ENCODE assay signal across 7 cellular contexts in the genomic region with DNA sequence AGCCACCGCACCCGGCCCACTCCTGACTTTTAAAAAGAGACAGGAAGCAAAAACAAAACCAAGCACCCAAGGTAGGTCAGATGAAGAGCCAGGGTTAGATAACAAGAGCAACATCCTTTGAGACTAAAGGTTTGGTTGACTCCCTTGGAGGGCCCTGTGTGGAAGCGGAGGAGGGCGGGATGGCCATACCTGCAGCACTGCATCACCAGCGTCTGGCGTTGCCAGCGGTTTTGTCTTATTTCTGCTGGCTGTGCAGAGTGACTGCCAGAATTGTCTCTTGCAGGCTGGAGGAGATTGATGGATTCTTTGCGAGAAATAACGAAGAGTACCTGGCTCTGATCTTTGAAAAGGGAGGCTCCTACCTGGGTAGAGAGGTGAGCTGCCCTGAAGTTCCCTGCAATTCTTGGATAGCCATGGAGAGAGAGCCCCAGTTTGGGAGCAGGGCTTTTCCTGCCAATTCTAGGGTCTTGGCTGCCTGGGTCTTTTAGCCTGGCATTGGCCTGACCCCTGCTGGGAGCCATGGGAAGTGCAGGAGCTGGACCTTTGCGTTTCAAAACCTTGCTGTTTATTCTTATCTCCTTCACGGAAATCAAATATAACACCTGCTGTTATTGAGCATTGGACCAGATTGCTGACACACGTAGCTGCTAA. TPM values are rescaled to one million over a fixed set of nuclear protein-coding genes. Genes with fewer than 3 reads are reported as not detected.
DNase-seq lines count a peak whose midpoint lies in the region; ATAC-seq, FAIRE-seq and TF ChIP-seq lines count a peak whose summit lies in the region.

No MANE protein-coding gene starts in this region.

- peak; percentile 96 for TF ChIP-seq RAD21 in SK-N-SH (IDR thresholded peaks at IDR 0.05; ENCODE audit: low read length)

- H3K36me3 ChIP-seq in SK-N-SH (replicated peaks in 1 of 2; ENCODE audit: control insufficient read depth in 1 of 2, insufficient read depth in 2 of 2, low read length in 1 of 2), result peaks cover 23 to 44% of the 10 kb centered on the region in 2 experiments
- peaks cover 0 to 48% (median 10%) of the 10 kb centered on the region in 9 donors for H3K36me3 ChIP-seq in heart right ventricle
- H3K36me3 ChIP-seq in sigmoid colon, result peaks cover 0 to 20% (median 7%) of the 10 kb centered on the region in 4 donors

- H3K4me1 ChIP-seq in SK-N-SH (ENCODE audit: control insufficient read depth in 1 of 2, insufficient read depth in 2 of 2, low read depth in 1 of 2, low read length in 1 of 2) (peaks cover 0 to 12% of the 10 kb centered on the region in 2 experiments; a peak in 1 of 4 replicates), heart right ventricle (peaks cover 6 to 30% (median 21%) of the 10 kb centered on the region in 9 donors), sigmoid colon (peaks cover 0 to 11% (median 10%) of the 10 kb centered on the region in 4 donors)

- H3K79me2 ChIP-seq in SK-N-SH (ENCODE audit: insufficient read depth), result no peaks in the 10 kb centered on the region

- TF ChIP-seq CTCF in GM10248 (IDR thresholded peaks at IDR 0.05; ENCODE audit: control extremely low read depth, extremely low read depth, low read depth, missing control alignments) (peak; percentile 82), SK-N-SH (IDR thresholded peaks at IDR 0.05) (peak; percentile 97), heart right ventricle (IDR thresholded peaks at IDR 0.05) (peak; percentile 91 to 97 (median 96)), sigmoid colon (IDR thresholded peaks at IDR 0.05) (peak; percentile 84 to 94 (median 91))

- no peak overlapping the region for H3K27ac ChIP-seq in SK-N-SH (ENCODE audit: low read depth in 2 of 2, low read length in 1 of 2)
- no peak overlapping the region for H3K27ac ChIP-seq in heart right ventricle
- no peak overlapping the region for H3K27ac ChIP-seq in sigmoid colon

- TF ChIP-seq EP300 in SK-N-SH (IDR thresholded peaks at IDR 0.05; ENCODE audit: borderline replicate concordance in 1 of 2, low read depth in 1 of 2, low read length in 1 of 2) (no peak), sigmoid colon (IDR thresholded peaks at IDR 0.05) (no peak)

- H3K9me3 ChIP-seq in SK-N-SH (no peaks in the 10 kb centered on the region), heart right ventricle (no peaks in the 10 kb centered on the region), sigmoid colon (no peaks in the 10 kb centered on the region)

- H3K4me2 ChIP-seq in SK-N-SH, result no peak overlapping the region

- 61% methylated on average over 11 of the region's 12 CpGs for WGBS in SK-N-SH (ENCODE audit: low lambda C conversion rate)
- WGBS in heart right ventricle, 2 donors, result 65 to 68% methylated on average over 12 of the region's 12 CpGs
- 58 to 72% methylated on average over 12 of the region's 12 CpGs for WGBS in sigmoid colon, 2 donors

- no peak overlapping the region for H3K27ac Mint-ChIP-seq in activated naive CD8-positive, alpha-beta T cell treated with anti-CD3 and anti-CD28 coated beads for 36 hours

- H3K27me3 Mint-ChIP-seq in activated naive CD8-positive, alpha-beta T cell treated with anti-CD3 and anti-CD28 coated beads for 36 hours, result no peaks in the 10 kb centered on the region

- H3F3A ChIP-seq in SK-N-SH (replicated peaks; ENCODE audit: insufficient read depth), result peaks cover 4% of the 10 kb centered on the region

- H3K4me3 Mint-ChIP-seq in activated naive CD8-positive, alpha-beta T cell treated with anti-CD3 and anti-CD28 coated beads for 36 hours, result no peak overlapping the region

- H3K4me3 ChIP-seq in SK-N-SH (ENCODE audit: low read depth in 2 of 2, low read length in 1 of 2) (peak overlapping the region in 1 of 2 experiments; percentile 27; a peak in 1 of 4 replicates), heart right ventricle (no peak overlapping the region), sigmoid colon (no peak overlapping the region)

- H2AFZ ChIP-seq in SK-N-SH (ENCODE audit: low read depth), result no peak overlapping the region

- H3K27me3 ChIP-seq in SK-N-SH (ENCODE audit: insufficient read depth), result no peaks in the 10 kb centered on the region
- no peaks in the 10 kb centered on the region for H3K27me3 ChIP-seq in heart right ventricle
- no peaks in the 10 kb centered on the region for H3K27me3 ChIP-seq in sigmoid colon

- no peaks in the 10 kb centered on the region for H3K9me2 ChIP-seq in SK-N-SH

- no peaks in the 10 kb centered on the region for H3K4me1 Mint-ChIP-seq in activated naive CD8-positive, alpha-beta T cell treated with anti-CD3 and anti-CD28 coated beads for 36 hours

- FAIRE-seq in HTR-8/SVneo (lab: Jason Lieb, UNC), result no peak

- no peaks in the 10 kb centered on the region for H3K9me3 Mint-ChIP-seq in activated naive CD8-positive, alpha-beta T cell treated with anti-CD3 and anti-CD28 coated beads for 36 hours

- DNase-seq in GM10248 (ENCODE audit: extremely low spot score) (peak; percentile 83), HTR-8/SVneo (ENCODE audit: insufficient read length, low spot score) (peak; percentile 68), SK-N-SH (peak; percentile 85), heart right ventricle (peak; percentile 52 to 72), sigmoid colon (peak; percentile 81)
- peak; percentile 50 for DNase-seq in activated naive CD8-positive, alpha-beta T cell treated with anti-CD3 and anti-CD28 coated beads for 36 hours

- no peak overlapping the region for H3K9ac ChIP-seq in SK-N-SH

- no peaks in the 10 kb centered on the region for H4K20me1 ChIP-seq in SK-N-SH (ENCODE audit: insufficient read depth)

- POLR2A ChIA-PET in GM10248 (lab: Yijun Ruan, JAX), result interaction anchor here (0.5 to 0.6 kb wide), 2 partner anchors 249 to 296 kb away, joined by 3 to 5 read pairs; partner anchors contain the start of gene TOR1AIP1
- POLR2A ChIA-PET in SK-N-SH (lab: Yijun Ruan, JAX), result no interaction called here

- TF ChIP-seq POLR2A in sigmoid colon (IDR thresholded peaks at IDR 0.05), result no peak

- no peaks in the 10 kb centered on the region for H3K36me3 Mint-ChIP-seq in activated naive CD8-positive, alpha-beta T cell treated with anti-CD3 and anti-CD28 coated beads for 36 hours

- intact Hi-C loops in heart right ventricle (cut with DNase I), result loop anchor here (5.0 to 10.0 kb wide), 10 partner anchors 64 to 474 kb away; partner anchors contain the start of gene TOR1AIP2 (in 1 of the 10)
- intact Hi-C loops in sigmoid colon (cut with DNase I), result loop anchor here (5.0 kb wide), 2 partner anchors 66 to 311 kb away; no protein-coding TSS in a partner anchor

- ATAC-seq in heart right ventricle, result peak in 2 of 8 donors; percentile 28 to 31
- ATAC-seq in GM21786 (IDR thresholded peaks at IDR 0.05; ENCODE audit: unreplicated experiment), result no peak

- CTCF ChIA-PET in GM10248 (lab: Yijun Ruan, JAX), result interaction anchor here (0.6 to 8.9 kb wide), 51 partner anchors 10 to 1150 kb away, joined by 3 to 163 read pairs (median 5); partner anchors contain the start of gene QSOX1
- CTCF ChIA-PET in SK-N-SH (lab: Yijun Ruan, JAX), result interaction anchor here (0.5 to 6.8 kb wide), 51 partner anchors 9 to 1651 kb away, joined by 3 to 97 read pairs (median 4); partner anchors contain the start of genes QSOX1 and TOR1AIP1

TF ChIP-seq in SK-N-SH, 30 proteins besides CTCF, POLR2A, EP300 and RAD21:
- TF ChIP-seq SMC3 (IDR thresholded peaks at IDR 0.05; ENCODE audit: low read depth, low read length) (peak; percentile 79), ELF1 (IDR thresholded peaks at IDR 0.05) (no peak)

RNA-seq across cellular contexts. Expression of gene QSOX1, which starts 24.0 kb away (rescaled TPM):
- polyA plus RNA-seq in SK-N-SH (2012; rRNA removed) (307 and 359 TPM in 2 replicates), heart right ventricle (100 to 1,000 TPM in 1 of 2 donors, 10 to 100 TPM in 1; 67.7 to 129 TPM), sigmoid colon (100 to 1,000 TPM in 1 of 3 donors, 10 to 100 TPM in 2; 26.4 to 175 (median 27.7) TPM)
- 181 and 270 TPM in 2 replicates for polyA plus RNA-seq in SK-N-SH (2012; cell fraction: cytosol; rRNA removed)
- 436 and 654 TPM in 2 replicates for polyA plus RNA-seq in SK-N-SH (2012; cell fraction: nucleus; rRNA removed)
- total RNA-seq in activated naive CD8-positive, alpha-beta T cell treated with anti-CD3 and anti-CD28 coated beads for 36 hours, result 10 to 100 TPM; 35.1 to 36.5 TPM
- total RNA-seq in heart right ventricle (100 to 1,000 TPM in 4 of 10 donors, 10 to 100 TPM in 6; 43.5 to 198 (median 84.6) TPM), sigmoid colon (100 to 1,000 TPM in 1 of 4 donors, 10 to 100 TPM in 3; 64.5 to 102 (median 78.9) TPM)

RNA-seq across cellular contexts. Expression of gene LHX4, which starts 51.4 kb away (rescaled TPM):
- polyA plus RNA-seq in SK-N-SH (2012; rRNA removed), result not detected in 2 replicates
- polyA plus RNA-seq in SK-N-SH (2012; cell fraction: cytosol; rRNA removed), result not detected in 2 replicates
- polyA plus RNA-seq in SK-N-SH (2012; cell fraction: nucleus; rRNA removed), result 0.01 and 0.05 TPM in 2 replicates
- not detected for total RNA-seq in activated naive CD8-positive, alpha-beta T cell treated with anti-CD3 and anti-CD28 coated beads for 36 hours
- not detected for total RNA-seq in heart right ventricle
- under 1 TPM in 1 of 2 donors, not detected in 1; under 0.01 TPM for polyA plus RNA-seq in heart right ventricle
- total RNA-seq in sigmoid colon, result not detected
- polyA plus RNA-seq in sigmoid colon, result under 1 TPM; 0.44 to 0.92 (median 0.60) TPM
